Comparison of ENCODE assay signal across 11 cellular contexts in genomic region chr7:1925349-1925748, GRCh38.
DNase-seq lines count a peak whose midpoint lies in the region; ATAC-seq and TF ChIP-seq lines count a peak whose summit lies in the region.
"Had no signal": no experiment of that assay in that cellular context is flagged by ENCODE, and none has a peak within 500 bp of the region (broad histone marks: within the 10 kb centered on the region; RNA-seq: fewer than 3 reads in every experiment).

No MANE protein-coding gene starts in this region.

- no peak overlapping the region for H3K27ac ChIP-seq in esophagus muscularis mucosa (replicated peaks in 1 of 4)
- H3K27ac ChIP-seq: ascending aorta, gastroesophageal sphincter had no signal

- H3K27me3 Mint-ChIP-seq in T-helper 1 cell treated with Interleukin-12 subunit alpha and Interleukin-12 subunit beta and Interleukin-4 antibody, amounts not matched to agents 30 μg/mL and 1 μg/mL, for 36 hours (ENCODE audit: low read depth): peaks cover 30% of the 10 kb centered on the region
- no peaks in the 10 kb centered on the region for H3K27me3 Mint-ChIP-seq in activated T-helper 17 cell treated with anti-CD3 and anti-CD28 coated beads, Interleukin-2, amount 50 U/mL, for 72 hours
- no peaks in the 10 kb centered on the region for H3K27me3 Mint-ChIP-seq in naive thymus-derived CD8-positive, alpha-beta T cell

- H3K4me3 ChIP-seq in esophagus muscularis mucosa: no peak overlapping the region
- H3K4me3 ChIP-seq: ascending aorta, gastroesophageal sphincter had no signal

- no peak for TF ChIP-seq POLR2A in esophagus muscularis mucosa (IDR thresholded peaks at IDR 0.05; ENCODE audit: low read depth)

- H3K4me1 ChIP-seq in esophagus muscularis mucosa: no peaks in the 10 kb centered on the region
- H3K4me1 ChIP-seq: ascending aorta, gastroesophageal sphincter had no signal

- H3K36me3 Mint-ChIP-seq in T-helper 1 cell treated with Interleukin-12 subunit alpha and Interleukin-12 subunit beta and Interleukin-4 antibody, amounts not matched to agents 30 μg/mL and 1 μg/mL, for 36 hours (ENCODE audit: low read depth): peaks cover 29% of the 10 kb centered on the region
- H3K36me3 Mint-ChIP-seq in activated T-helper 17 cell treated with anti-CD3 and anti-CD28 coated beads, Interleukin-2, amount 50 U/mL, for 72 hours (ENCODE audit: low read depth): peaks cover 17% of the 10 kb centered on the region
- H3K36me3 Mint-ChIP-seq in naive thymus-derived CD8-positive, alpha-beta T cell: peaks cover 0 to 32% (median 3%) of the 10 kb centered on the region in 3 donors

- H3K27ac Mint-ChIP-seq in T-helper 1 cell treated with Interleukin-12 subunit alpha and Interleukin-12 subunit beta and Interleukin-4 antibody, amounts not matched to agents 30 μg/mL and 1 μg/mL, for 36 hours: no peak overlapping the region
- H3K27ac Mint-ChIP-seq in activated T-helper 17 cell treated with anti-CD3 and anti-CD28 coated beads, Interleukin-2, amount 50 U/mL, for 72 hours: no peak overlapping the region
- H3K27ac Mint-ChIP-seq in naive thymus-derived CD8-positive, alpha-beta T cell: peak overlapping the region; percentile 72 to 97 (median 92)

- no peak for TF ChIP-seq EP300 in esophagus muscularis mucosa (IDR thresholded peaks at IDR 0.05)

- DNase-seq in T-helper 1 cell: no peak
- DNase-seq in HuH-7 (ENCODE audit: low spot score): peak; percentile 66
- DNase-seq in naive thymus-derived CD8-positive, alpha-beta T cell: peak in 1 of 10 donors; percentile 37
- DNase-seq in esophagus muscularis mucosa (ENCODE audit: extremely low spot score): no peak
- no peak for DNase-seq in globus pallidus (ENCODE audit: low spot score)
- DNase-seq in RKO (ENCODE audit: low spot score): no peak
- DNase-seq: NCI-H1930 had no signal

- H3K4me1 Mint-ChIP-seq in T-helper 1 cell treated with Interleukin-12 subunit alpha and Interleukin-12 subunit beta and Interleukin-4 antibody, amounts not matched to agents 30 μg/mL and 1 μg/mL, for 36 hours (ENCODE audit: low read depth): peaks cover 55% of the 10 kb centered on the region
- H3K4me1 Mint-ChIP-seq in activated T-helper 17 cell treated with anti-CD3 and anti-CD28 coated beads, Interleukin-2, amount 50 U/mL, for 72 hours: peaks cover 41% of the 10 kb centered on the region
- peaks cover 50 to 86% (median 77%) of the 10 kb centered on the region in 4 donors for H3K4me1 Mint-ChIP-seq in naive thymus-derived CD8-positive, alpha-beta T cell

- no peaks in the 10 kb centered on the region for H3K9me3 ChIP-seq in esophagus muscularis mucosa
- H3K9me3 ChIP-seq: ascending aorta, gastroesophageal sphincter had no signal

- H3K36me3 ChIP-seq in esophagus muscularis mucosa: peaks cover 0 to 5% (median 0%) of the 10 kb centered on the region in 4 donors
- H3K36me3 ChIP-seq: ascending aorta had no signal

- no peak for ATAC-seq in activated T-helper 17 cell treated with anti-CD3 and anti-CD28 coated beads, Interleukin-2, amount 50 U/mL, for 72 hours (replicated peaks)
- no peak for ATAC-seq in naive thymus-derived CD8-positive, alpha-beta T cell
- ATAC-seq: gastroesophageal sphincter had no signal

- no peaks in the 10 kb centered on the region for H3K27me3 ChIP-seq in esophagus muscularis mucosa
- H3K27me3 ChIP-seq: ascending aorta, gastroesophageal sphincter had no signal

- intact Hi-C loops in esophagus muscularis mucosa (cut with DNase I): no loop called here

- 91% methylated on average over 12 of the region's 12 CpGs for WGBS in esophagus muscularis mucosa

- no peaks in the 10 kb centered on the region for H3K9me3 Mint-ChIP-seq in T-helper 1 cell treated with Interleukin-12 subunit alpha and Interleukin-12 subunit beta and Interleukin-4 antibody, amounts not matched to agents 30 μg/mL and 1 μg/mL, for 36 hours
- no peaks in the 10 kb centered on the region for H3K9me3 Mint-ChIP-seq in activated T-helper 17 cell treated with anti-CD3 and anti-CD28 coated beads, Interleukin-2, amount 50 U/mL, for 72 hours
- H3K9me3 Mint-ChIP-seq in naive thymus-derived CD8-positive, alpha-beta T cell: no peaks in the 10 kb centered on the region

- TF ChIP-seq CTCF in esophagus muscularis mucosa (IDR thresholded peaks at IDR 0.05): no peak

- H3K4me3 Mint-ChIP-seq in T-helper 1 cell treated with Interleukin-12 subunit alpha and Interleukin-12 subunit beta and Interleukin-4 antibody, amounts not matched to agents 30 μg/mL and 1 μg/mL, for 36 hours: peak overlapping the region; percentile 54
- peak overlapping the region; percentile 46 for H3K4me3 Mint-ChIP-seq in activated T-helper 17 cell treated with anti-CD3 and anti-CD28 coated beads, Interleukin-2, amount 50 U/mL, for 72 hours
- peak overlapping the region; percentile 20 to 78 (median 71) for H3K4me3 Mint-ChIP-seq in naive thymus-derived CD8-positive, alpha-beta T cell

- POLR2A ChIA-PET in naive thymus-derived CD8-positive, alpha-beta T cell (lab: Charles Lee): interaction anchor here (6.0 kb wide), 1 partner anchor 14 kb away, joined by 32 read pairs; no protein-coding TSS in a partner anchor

Comparison
In these comparisons a context has a peak if more than half of its experiments do, and no peak if none do; other contexts are left out.
1. H3K27ac Mint-ChIP-seq: peak in naive thymus-derived CD8-positive, alpha-beta T cell (10 of 10); none in T-helper 1 cell treated with Interleukin-12 subunit alpha and Interleukin-12 subunit beta and Interleukin-4 antibody, amounts not matched to agents 30 μg/mL and 1 μg/mL, for 36 hours (single experiment) and activated T-helper 17 cell treated with anti-CD3 and anti-CD28 coated beads, Interleukin-2, amount 50 U/mL, for 72 hours (single experiment).
2. Peak in every context shown above with its lines, with median percentiles within 50 percentile points of each other: H3K4me3 Mint-ChIP-seq.